ENCODE assay signal across 23 cellular contexts in the genomic region with DNA sequence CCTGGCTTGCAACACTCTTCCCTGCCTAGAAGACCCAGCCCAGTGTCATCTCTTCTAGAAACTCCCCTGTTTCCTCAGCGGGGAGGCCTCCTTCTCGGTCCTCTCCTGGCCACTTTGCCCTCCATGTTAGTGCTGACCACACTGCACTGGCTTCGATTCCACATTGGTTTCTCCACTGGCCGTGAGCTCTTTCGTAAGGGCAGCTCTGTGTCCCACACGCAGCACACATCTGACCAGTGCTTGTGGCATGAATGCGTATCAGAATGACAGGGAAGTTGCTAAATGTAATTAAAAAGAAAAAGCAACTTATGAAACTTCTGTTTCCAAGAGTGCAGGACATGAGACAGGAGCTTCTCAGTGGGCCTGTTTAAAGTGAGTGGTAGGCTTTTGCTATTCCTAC. TPM values are rescaled to one million over a fixed set of nuclear protein-coding genes. Genes with fewer than 3 reads are reported as not detected.
DNase-seq lines count a peak whose midpoint lies in the region; ATAC-seq and TF ChIP-seq lines count a peak whose summit lies in the region.
"Had no signal": no experiment of that assay in that cellular context is flagged by ENCODE, and none has a peak within 500 bp of the region (broad histone marks: within the 10 kb centered on the region; RNA-seq: fewer than 3 reads in every experiment).

No MANE protein-coding gene starts in this region.

- TF ChIP-seq CTCF in GM23338 (conservative IDR thresholded peaks at IDR 0.05; ENCODE audit: low read depth in 2 of 2) (no peak), lower lobe of right lung (IDR thresholded peaks at IDR 0.05) (no peak)

- no peaks in the 10 kb centered on the region for H3F3A ChIP-seq in GM23338 (replicated peaks; ENCODE audit: low read depth)

- H3K4me3 ChIP-seq in GM23338 (no peak overlapping the region), lower lobe of right lung (no peak overlapping the region)
- H3K4me3 ChIP-seq: right atrium auricular region, SK-N-MC had no signal

- H3K79me2 ChIP-seq in GM23338 (replicated peaks; ENCODE audit: insufficient read depth): no peaks in the 10 kb centered on the region

- H3K27ac Mint-ChIP-seq in GM23338: no peak overlapping the region
- peak overlapping the region; percentile 92 for H3K27ac Mint-ChIP-seq in stimulated activated memory B cell treated with anti-CD40 and anti-IgM and Interleukin-4, amounts not matched to agents 10 μg/mL and 1 μg/mL and 100 μg/mL, for 72 hours
- H3K27ac Mint-ChIP-seq: activated naive CD8-positive, alpha-beta T cell treated with anti-CD3 and anti-CD28 coated beads, Interleukin-2, amount 10 ng/mL, durations not matched to agents 7 days and 5 days; CD8-positive, alpha-beta T cell; T-helper 2 cell treated with Interferon-gamma antibody and Interleukin-4, amounts not matched to agents 5 μg/mL and 100 μg/mL, for 36 hours had no signal

- H3K9me2 ChIP-seq in GM23338 (ENCODE audit: insufficient read depth): 0 out of 2 replicates have a peak, but pooled peaks cover 4% of the 10 kb centered on the region

- H3K27ac ChIP-seq in GM23338 (ENCODE audit: low read depth): no peak overlapping the region
- H3K27ac ChIP-seq in lower lobe of right lung: peak overlapping the region; percentile 78
- H3K27ac ChIP-seq: right atrium auricular region, SK-N-MC, WERI-Rb-1 had no signal

- peaks cover 2% of the 10 kb centered on the region for H3K27me3 Mint-ChIP-seq in GM23338 (ENCODE audit: insufficient read depth, low read depth, poor library complexity)
- H3K27me3 Mint-ChIP-seq in stimulated activated memory B cell treated with anti-CD40 and anti-IgM and Interleukin-4, amounts not matched to agents 10 μg/mL and 1 μg/mL and 100 μg/mL, for 72 hours: no peaks in the 10 kb centered on the region

- no peaks in the 10 kb centered on the region for H3K9me3 Mint-ChIP-seq in GM23338
- H3K9me3 Mint-ChIP-seq in stimulated activated memory B cell treated with anti-CD40 and anti-IgM and Interleukin-4, amounts not matched to agents 10 μg/mL and 1 μg/mL and 100 μg/mL, for 72 hours: peaks cover 3% of the 10 kb centered on the region
- H3K9me3 Mint-ChIP-seq: activated naive CD8-positive, alpha-beta T cell treated with anti-CD3 and anti-CD28 coated beads, Interleukin-2, amount 10 ng/mL, durations not matched to agents 7 days and 5 days; CD8-positive, alpha-beta T cell; T-helper 2 cell treated with Interferon-gamma antibody and Interleukin-4, amounts not matched to agents 5 μg/mL and 100 μg/mL, for 36 hours had no signal

- H3K27me3 ChIP-seq in GM23338 (ENCODE audit: insufficient read depth): no peaks in the 10 kb centered on the region
- no peaks in the 10 kb centered on the region for H3K27me3 ChIP-seq in lower lobe of right lung (ENCODE audit: low read depth)
- H3K27me3 ChIP-seq: right atrium auricular region had no signal

- no peaks in the 10 kb centered on the region for H4K20me1 ChIP-seq in GM23338 (replicated peaks; ENCODE audit: insufficient read depth)

- intact Hi-C loops in lower lobe of right lung (cut with DNase I): no loop called here

- DNase-seq in GM23338 (ENCODE audit: low spot score): no peak
- DNase-seq in NOMO-1 treated with dmso at 0.1 percent for 144 hours (lab: John Stamatoyannopoulos, UW; ENCODE audit: unreplicated experiment): peak; percentile 19
- DNase-seq in lower lobe of right lung: peak; percentile 71
- no peak for DNase-seq in NCI-H2227 (lab: John Stamatoyannopoulos, UW; ENCODE audit: unreplicated experiment)
- DNase-seq: activated effector memory CD4-positive, alpha-beta T cell treated with Interleukin-2 at 50 U/mL for 16 hours; activated naive CD8-positive, alpha-beta T cell treated with anti-CD3 and anti-CD28 coated beads, Interleukin-2, amount 10 ng/mL, durations not matched to agents 7 days and 5 days; CD8-positive, alpha-beta T cell; cerebellar nuclear complex; DMS53; foreskin fibroblast; NCI-H1436; NCI-H510A treated with DMSO at 0.1 percent for 48 hours; NK-92 treated with Interleukin-12 subunit alpha and Interleukin-12 subunit beta, amount 100 ng/mL, for 24 hours; RPMI8226; WERI-Rb-1 had no signal

- no peak overlapping the region for H3K4me2 ChIP-seq in GM23338

- no peaks in the 10 kb centered on the region for H3K4me1 ChIP-seq in GM23338 (ENCODE audit: insufficient read depth)
- H3K4me1 ChIP-seq in lower lobe of right lung: peaks cover 15% of the 10 kb centered on the region

- H3K4me3 Mint-ChIP-seq in GM23338: no peak overlapping the region
- H3K4me3 Mint-ChIP-seq in stimulated activated memory B cell treated with anti-CD40 and anti-IgM and Interleukin-4, amounts not matched to agents 10 μg/mL and 1 μg/mL and 100 μg/mL, for 72 hours: no peak overlapping the region
- H3K4me3 Mint-ChIP-seq: activated naive CD8-positive, alpha-beta T cell treated with anti-CD3 and anti-CD28 coated beads, Interleukin-2, amount 10 ng/mL, durations not matched to agents 7 days and 5 days; CD8-positive, alpha-beta T cell; T-helper 2 cell treated with Interferon-gamma antibody and Interleukin-4, amounts not matched to agents 5 μg/mL and 100 μg/mL, for 36 hours had no signal

- peak overlapping the region; percentile 18; the same call in 1 of the 2 replicates for H2AFZ ChIP-seq in GM23338

- H3K36me3 ChIP-seq in GM23338 (ENCODE audit: insufficient read depth) (no peaks in the 10 kb centered on the region), lower lobe of right lung (no peaks in the 10 kb centered on the region)
- H3K36me3 ChIP-seq: right atrium auricular region, WERI-Rb-1 had no signal

- H3K4me1 Mint-ChIP-seq in GM23338: no peaks in the 10 kb centered on the region
- H3K4me1 Mint-ChIP-seq in stimulated activated memory B cell treated with anti-CD40 and anti-IgM and Interleukin-4, amounts not matched to agents 10 μg/mL and 1 μg/mL and 100 μg/mL, for 72 hours: peaks cover 81% of the 10 kb centered on the region

- H3K36me3 Mint-ChIP-seq in GM23338 (ENCODE audit: low read depth): no peaks in the 10 kb centered on the region
- peaks cover 6% of the 10 kb centered on the region for H3K36me3 Mint-ChIP-seq in stimulated activated memory B cell treated with anti-CD40 and anti-IgM and Interleukin-4, amounts not matched to agents 10 μg/mL and 1 μg/mL and 100 μg/mL, for 72 hours
- H3K36me3 Mint-ChIP-seq: activated naive CD8-positive, alpha-beta T cell treated with anti-CD3 and anti-CD28 coated beads, Interleukin-2, amount 10 ng/mL, durations not matched to agents 7 days and 5 days; CD8-positive, alpha-beta T cell had no signal

- no peaks in the 10 kb centered on the region for H3K9me3 ChIP-seq in lower lobe of right lung
- H3K9me3 ChIP-seq: right atrium auricular region had no signal

- ATAC-seq in GM23338: no peak
- ATAC-seq in lower lobe of right lung: peak; percentile 74 to 79
- ATAC-seq in stimulated activated memory B cell treated with anti-CD40 and anti-IgM and Interleukin-4, amounts not matched to agents 10 μg/mL and 1 μg/mL and 100 μg/mL, for 72 hours: no peak
- no peak for ATAC-seq in HG02981 (IDR thresholded peaks at IDR 0.05; ENCODE audit: unreplicated experiment)
- no peak for ATAC-seq in GM19463 (IDR thresholded peaks at IDR 0.05; ENCODE audit: unreplicated experiment)
- ATAC-seq: CD8-positive, alpha-beta T cell had no signal

TF ChIP-seq in GM23338, 12 proteins besides CTCF, POLR2A, EP300 and RAD21:
- no peak for TF ChIP-seq NANOG (IDR thresholded peaks at IDR 0.05; ENCODE audit: borderline replicate concordance)
- TF ChIP-seq EZH2phosphoT487 (IDR thresholded peaks at IDR 0.05; ENCODE audit: unreplicated experiment): no peak
- TF ChIP-seq ZNF331 (CRISPR knock-in tag; IDR thresholded peaks at IDR 0.05; ENCODE audit: low read depth): no peak

RNA-seq across cellular contexts. Expression of gene FNDC1, which starts 49.4 kb away (rescaled TPM):
- total RNA-seq in GM23338 (2014; rRNA removed; shearing (Covaris generic)): 0.12 and 0.38 TPM in 2 replicates
- polyA plus RNA-seq in GM23338 (2016; fragmentation: Nextera tagmentation; extraction: Ambion mirVana): 0.17 and 0.57 TPM in 2 replicates
- 0.44 TPM for total RNA-seq in lower lobe of right lung
- total RNA-seq: activated naive CD8-positive, alpha-beta T cell treated with anti-CD3 and anti-CD28 coated beads, Interleukin-2, amount 10 ng/mL, durations not matched to agents 7 days and 5 days; CD8-positive, alpha-beta T cell; epithelial cell of proximal tubule; lung microvascular endothelial cell had no signal

Comparison
In these comparisons a context has a peak if more than half of its experiments do, and no peak if none do; other contexts are left out.
1. ATAC-seq: peak in lower lobe of right lung (2 of 2); none in GM23338 (single experiment), stimulated activated memory B cell treated with anti-CD40 and anti-IgM and Interleukin-4, amounts not matched to agents 10 μg/mL and 1 μg/mL and 100 μg/mL, for 72 hours (single experiment), HG02981 (single experiment) and GM19463 (single experiment).
2. DNase-seq: peak in NOMO-1 treated with dmso at 0.1 percent for 144 hours (single experiment) and lower lobe of right lung (single experiment); none in GM23338 (single experiment) and NCI-H2227 (single experiment).